ENCODE assay signal across 8 cellular contexts in genomic region chr20:22055981-22056380, GRCh38.
"Had no signal": no experiment of that assay in that cellular context is flagged by ENCODE, and none has a peak within 500 bp of the region (broad histone marks: within the 10 kb centered on the region; RNA-seq: fewer than 3 reads in every experiment).

No MANE protein-coding gene starts in this region.

- H3K4me3 ChIP-seq: GM12878 had no signal

- DNase-seq: GDM1, GF-D8 had no signal

- ATAC-seq: GM12878 had no signal

- FAIRE-seq: G401.6, GM12878, GM12891, GM12892, GM18507, GM19239 had no signal
